ENCODE assay signal across 8 cellular contexts in genomic region chr2:76599732-76600368, GRCh38.
DNase-seq lines count a peak whose midpoint lies in the region; ATAC-seq, FAIRE-seq and TF ChIP-seq lines count a peak whose summit lies in the region.

No MANE protein-coding gene starts in this region.

- peak; percentile 68 for TF ChIP-seq CTCF in astrocyte of the spinal cord (IDR thresholded peaks at IDR 0.05; ENCODE audit: low read depth, low read length)

- no peaks in the 10 kb centered on the region for H3K36me3 Mint-ChIP-seq in activated T-cell treated with anti-CD3 and anti-CD28 coated beads, Interleukin-2, amount 50 U/mL, for 24 hours (ENCODE audit: low read depth)

- H3K4me3 Mint-ChIP-seq in activated T-cell treated with anti-CD3 and anti-CD28 coated beads, Interleukin-2, amount 50 U/mL, for 24 hours = no peak overlapping the region

- ATAC-seq in GM21447 (IDR thresholded peaks at IDR 0.05; ENCODE audit: unreplicated experiment) = peak; percentile 98
- peak; percentile 93 for ATAC-seq in HG03571 (IDR thresholded peaks at IDR 0.05; ENCODE audit: unreplicated experiment)

- WGBS in iPS DF 6.9 (ENCODE audit: insufficient coverage, insufficient read length) = no CpG with 5 or more reads among the region's 4 CpGs

- no peaks in the 10 kb centered on the region for H3K27me3 Mint-ChIP-seq in activated T-cell treated with anti-CD3 and anti-CD28 coated beads, Interleukin-2, amount 50 U/mL, for 24 hours

- H3K27ac ChIP-seq in iPS DF 6.9 (ENCODE audit: low read length) (no peak overlapping the region), substantia nigra (ENCODE audit: low read depth, low read length, poor library complexity, severe bottlenecking) (no peak overlapping the region)

- H3K4me1 Mint-ChIP-seq in activated T-cell treated with anti-CD3 and anti-CD28 coated beads, Interleukin-2, amount 50 U/mL, for 24 hours (ENCODE audit: low read depth) = no peaks in the 10 kb centered on the region

- H3K4me1 ChIP-seq in iPS DF 6.9 (ENCODE audit: control insufficient read depth, insufficient read depth, low read length) = no peaks in the 10 kb centered on the region

- peak; percentile 64 for DNase-seq in NCI-H524 treated with DMSO at 0.1 percent for 48 hours (lab: John Stamatoyannopoulos, UW)
- peak; percentile 71 for DNase-seq in astrocyte of the spinal cord (ENCODE audit: low read depth, low spot score)
- DNase-seq in iPS DF 6.9 (ENCODE audit: low read depth, low spot score) = peak; percentile 82
- peak in 40 of 49 donors; percentile 2 to 77 (median 26) for DNase-seq in substantia nigra (lab: John Stamatoyannopoulos, UW)
- DNase-seq in activated T-cell treated with anti-CD3 and anti-CD28 coated beads, Interleukin-2, amount 50 U/mL, for 24 hours = no peak

- H3K9me3 Mint-ChIP-seq in activated T-cell treated with anti-CD3 and anti-CD28 coated beads, Interleukin-2, amount 50 U/mL, for 24 hours = no peaks in the 10 kb centered on the region

- peak; percentile 91 for FAIRE-seq in G401.6 (lab: Jason Lieb, UNC)

- H3K4me3 ChIP-seq in astrocyte of the spinal cord (ENCODE audit: low read depth, low read length) = no peak overlapping the region
- H3K4me3 ChIP-seq in iPS DF 6.9 (ENCODE audit: low read length) = no peak overlapping the region

- no peak overlapping the region for H3K27ac Mint-ChIP-seq in activated T-cell treated with anti-CD3 and anti-CD28 coated beads, Interleukin-2, amount 50 U/mL, for 24 hours

- H3K9me3 ChIP-seq in iPS DF 6.9 (ENCODE audit: control insufficient read depth, insufficient read depth, low read length) = no peaks in the 10 kb centered on the region

- no peaks in the 10 kb centered on the region; the same call in 1 of the 2 replicates for H3K27me3 ChIP-seq in iPS DF 6.9 (ENCODE audit: control insufficient read depth, insufficient read depth, low read length)

- no peaks in the 10 kb centered on the region for H3K36me3 ChIP-seq in iPS DF 6.9 (ENCODE audit: control insufficient read depth, insufficient read depth, low read length)

- in situ Hi-C loops in astrocyte of the spinal cord (cut with HindIII; ENCODE audit: low sequenced_read_pairs) = no loop called here
